In the genomic region with DNA sequence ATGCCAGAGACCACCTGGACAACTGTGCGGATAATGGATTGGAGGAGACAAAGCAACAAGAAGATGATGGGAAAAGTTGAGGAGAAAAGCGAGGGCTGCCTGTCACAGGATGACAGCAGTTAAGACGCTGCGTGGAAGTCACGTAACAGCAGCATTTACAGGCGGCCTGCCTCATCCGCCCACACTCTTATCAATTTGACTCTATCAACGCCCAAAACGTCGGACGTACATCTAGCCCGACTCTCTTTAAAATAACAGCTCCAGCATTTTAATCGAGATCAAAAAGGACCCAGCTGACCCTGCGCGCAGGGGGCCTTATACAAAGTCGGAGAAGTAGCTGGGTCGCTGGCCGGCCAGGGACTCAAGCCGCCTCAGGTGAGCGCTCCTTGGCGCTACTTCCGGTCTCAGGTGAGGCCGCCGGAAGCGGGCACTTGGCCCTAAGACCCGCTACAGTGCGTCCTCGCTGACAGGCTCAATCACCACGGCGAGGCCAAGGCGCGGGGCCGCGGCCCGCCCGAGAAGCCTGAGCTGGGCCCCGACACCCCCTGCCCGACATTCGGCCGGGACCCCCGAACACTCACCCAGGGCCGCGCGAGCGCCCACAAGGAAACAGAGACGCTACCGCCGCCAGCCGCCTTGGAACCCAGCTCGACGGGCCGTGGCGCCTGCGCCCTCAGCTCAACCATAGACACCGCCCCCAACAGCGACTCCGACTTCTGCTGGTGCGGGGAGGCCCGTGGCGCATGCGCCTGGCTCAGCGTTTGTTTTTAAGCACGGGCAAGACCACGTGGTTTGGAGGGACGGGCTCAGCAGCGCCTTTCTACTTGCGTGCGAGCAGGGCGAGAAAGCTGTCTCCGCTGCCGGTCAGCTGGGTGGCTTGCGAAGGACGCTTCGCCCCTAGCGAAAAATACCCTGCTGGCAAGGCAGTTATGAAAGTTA, we compare ENCODE assay signal across 8 cellular contexts. TPM values are rescaled to one million over a fixed set of nuclear protein-coding genes. Genes with fewer than 3 reads are reported as not detected.
DNase-seq lines count a peak whose midpoint lies in the region; ATAC-seq and TF ChIP-seq lines count a peak whose summit lies in the region.

A gene (minus strand): TSS at position 741 of the 939 bp plus-strand sequence.

- ATAC-seq in GM19025 (IDR thresholded peaks at IDR 0.05; ENCODE audit: low read depth, unreplicated experiment), result peak; percentile 80
- ATAC-seq in HG03280 (IDR thresholded peaks at IDR 0.05; ENCODE audit: unreplicated experiment), result peak; percentile 87

- intact Hi-C loops in spleen (cut with DNase I; ENCODE audit: low total_unique reads), result no loop called here

- H3K9me3 ChIP-seq in spleen, result peaks cover 0 to under 1% (median 0%) of the 10 kb centered on the region in 8 donors

- peak in 2 of 3 donors; percentile 35 to 75 for TF ChIP-seq POLR2A in spleen (IDR thresholded peaks at IDR 0.05)

- peaks cover 0 to 5% (median 0%) of the 10 kb centered on the region in 6 donors for H3K36me3 ChIP-seq in spleen

- H3K27me3 ChIP-seq in spleen (replicated peaks in 1 of 7), result peaks cover 0 to 14% (median 0%) of the 10 kb centered on the region in 7 donors

- peak within 1 kb of the TSS; percentile 87 to 94 (median 92) for H3K27ac ChIP-seq in spleen

- 1 to 3% (median 2%) methylated on average over 44 to 75 of the region's 75 CpGs for WGBS in spleen, 5 donors

- H3K4me1 ChIP-seq in spleen, result peaks cover 13 to 59% (median 41%) of the 10 kb centered on the region in 6 donors

- TF ChIP-seq CTCF in AG09319 (IDR thresholded peaks at IDR 0.05; ENCODE audit: low read depth, low read length), result no peak; the same call in 1 of the 2 replicates
- peak in 4 of 11 experiments; percentile 15 to 41 (median 32) for TF ChIP-seq CTCF in spleen (IDR thresholded peaks at IDR 0.05 in 8 of 11, conservative IDR thresholded peaks at IDR 0.05 in 3 of 11)

- H3K4me3 ChIP-seq in spleen, result peak within 1 kb of the TSS; percentile 53 to 75 (median 69)

- DNase-seq in AG09319 (ENCODE audit: extremely low read depth, low read depth) (peak; percentile 97), NCI-H345 (lab: John Stamatoyannopoulos, UW) (peak; percentile 94), inferior parietal cortex (ENCODE audit: extremely low spot score) (peak; percentile 98), spleen (peak; percentile 99)
- DNase-seq in activated CD4-positive, CD25-positive, alpha-beta regulatory T cell (lab: John Stamatoyannopoulos, UW), result peak; percentile 90 to 95 (median 93)
- peak; percentile 94 for DNase-seq in central memory CD4-positive, alpha-beta T cell

RNA-seq across cellular contexts. Expression of the gene that starts here (rescaled TPM):
- total RNA-seq in spleen, result 10 to 100 TPM; 20.0 to 32.7 (median 26.5) TPM
- 1 to 10 TPM; 2.7 to 3.9 (median 3.8) TPM for polyA plus RNA-seq in spleen

Comparison
In these comparisons a context has a peak if more than half of its experiments do, and no peak if none do; other contexts are left out.
1. Peak in every context shown above with its lines: DNase-seq, ATAC-seq, H3K4me3 ChIP-seq and H3K27ac ChIP-seq.